ENCODE assay signal across 1 cellular context in genomic region chr13:111373486-111373885, GRCh38.
TF ChIP-seq lines count a peak whose summit lies in the region.

No MANE protein-coding gene starts in this region.

TF ChIP-seq in HepG2, 621 proteins besides CTCF, POLR2A, EP300 and RAD21:
- no peak for TF ChIP-seq FOXK1 (CRISPR knock-in tag; IDR thresholded peaks at IDR 0.05; ENCODE audit: borderline replicate concordance, low read depth)
- TF ChIP-seq ZBTB2 (CRISPR knock-in tag; IDR thresholded peaks at IDR 0.05; ENCODE audit: low read depth): no peak
